Comparison of ENCODE assay signal across 1 cellular context in genomic region chr17:57534863-57535651, GRCh38.
A peak's percentile ranks its signal among the peaks of the same experiment; 100 is the strongest.
TF ChIP-seq lines count a peak whose summit lies in the region.

No MANE protein-coding gene starts in this region.

TF ChIP-seq in HEK293, 187 proteins besides CTCF, POLR2A, EP300 and RAD21 (continued from another document and continues in another):
- TF ChIP-seq TSHZ1 (tag by site-specific recombination; IDR thresholded peaks at IDR 0.05; ENCODE audit: borderline replicate concordance) (peak; percentile 27; the same call in 1 of the 2 replicates), ZBTB11 (tag by site-specific recombination; conservative IDR thresholded peaks at IDR 0.05; ENCODE audit: low read depth) (no peak), ZNF596 (tag by site-specific recombination; IDR thresholded peaks at IDR 0.05) (no peak), ZNF2 (tag by site-specific recombination; IDR thresholded peaks at IDR 0.05) (no peak), WT1 (tag by site-specific recombination; IDR thresholded peaks at IDR 0.05) (peak; percentile 92), ZSCAN4 (tag by site-specific recombination; IDR thresholded peaks at IDR 0.05) (no peak), ZNF423 (tag by site-specific recombination; IDR thresholded peaks at IDR 0.05) (peak; percentile 49; the same call in 1 of the 2 replicates), ZNF10 (tag by site-specific recombination; IDR thresholded peaks at IDR 0.05) (peak; percentile 78), ZNF768 (tag by site-specific recombination; IDR thresholded peaks at IDR 0.05) (no peak), ZNF211 (tag by site-specific recombination; IDR thresholded peaks at IDR 0.05; ENCODE audit: low read depth) (no peak), ZNF654 (tag by site-specific recombination; IDR thresholded peaks at IDR 0.05; ENCODE audit: low read depth) (no peak), ZFP41 (tag by site-specific recombination; IDR thresholded peaks at IDR 0.05; ENCODE audit: borderline replicate concordance) (no peak), ZBTB6 (tag by site-specific recombination; IDR thresholded peaks at IDR 0.05) (peak; percentile 53; the same call in 1 of the 2 replicates), ZBTB48 (tag by site-specific recombination; IDR thresholded peaks at IDR 0.05) (peak; percentile 68; the same call in 1 of the 2 replicates), BCL6B (tag by site-specific recombination; IDR thresholded peaks at IDR 0.05) (no peak), ZNF501 (tag by site-specific recombination; IDR thresholded peaks at IDR 0.05) (peak; percentile 54; the same call in 1 of the 2 replicates), ZNF398 (tag by site-specific recombination; IDR thresholded peaks at IDR 0.05) (peak; percentile 65), ZNF530 (tag by site-specific recombination; IDR thresholded peaks at IDR 0.05; ENCODE audit: low read depth) (no peak), ZNF837 (tag by site-specific recombination; IDR thresholded peaks at IDR 0.05) (no peak), ZNF670 (tag by site-specific recombination; IDR thresholded peaks at IDR 0.05; ENCODE audit: low read depth) (no peak), GLIS1 (tag by site-specific recombination; IDR thresholded peaks at IDR 0.05) (peak; percentile 76), PRDM1 (tag by site-specific recombination; IDR thresholded peaks at IDR 0.05) (no peak), ZNF324 (tag by site-specific recombination; IDR thresholded peaks at IDR 0.05) (0 out of 2 replicates have a peak, but pooled peaks have one; percentile 44), ZNF221 (tag by site-specific recombination; IDR thresholded peaks at IDR 0.05; ENCODE audit: borderline replicate concordance) (no peak), ZNF184 (tag by site-specific recombination; IDR thresholded peaks at IDR 0.05) (peak; percentile 28; the same call in 1 of the 2 replicates), ZNF157 (tag by site-specific recombination; IDR thresholded peaks at IDR 0.05) (no peak), KLF16 (tag by site-specific recombination; IDR thresholded peaks at IDR 0.05) (peak; percentile 76; the same call in 1 of the 2 replicates), ZNF701 (tag by site-specific recombination; IDR thresholded peaks at IDR 0.05) (no peak), ZFP69B (tag by site-specific recombination; IDR thresholded peaks at IDR 0.05) (0 out of 2 replicates have a peak, but pooled peaks have one; percentile 53), MEIS1 (CRISPR knock-in tag; IDR thresholded peaks at IDR 0.05; ENCODE audit: borderline replicate concordance) (no peak), BCL11A (tag by site-specific recombination; IDR thresholded peaks at IDR 0.05; ENCODE audit: low read depth) (no peak), ZNF623 (tag by site-specific recombination; IDR thresholded peaks at IDR 0.05) (no peak), YY1 (tag by site-specific recombination; IDR thresholded peaks at IDR 0.05) (no peak), KLF7 (tag by site-specific recombination; IDR thresholded peaks at IDR 0.05; ENCODE audit: borderline replicate concordance) (peak; percentile 61; the same call in 1 of the 2 replicates), OSR2 (tag by site-specific recombination; IDR thresholded peaks at IDR 0.05) (peak; percentile 84), YY2 (tag by site-specific recombination; IDR thresholded peaks at IDR 0.05) (no peak), ZNF549 (tag by site-specific recombination; IDR thresholded peaks at IDR 0.05) (no peak), ZNF521 (tag by site-specific recombination; IDR thresholded peaks at IDR 0.05) (no peak), ZBTB1 (tag by site-specific recombination; IDR thresholded peaks at IDR 0.05) (no peak), ZNF561 (tag by site-specific recombination; IDR thresholded peaks at IDR 0.05; ENCODE audit: borderline replicate concordance) (peak; percentile 93), ZFHX2 (tag by site-specific recombination; conservative IDR thresholded peaks at IDR 0.05) (no peak), TRIM28 (IDR thresholded peaks at IDR 0.05; ENCODE audit: borderline replicate concordance, low read length) (peak; percentile 97), ZBTB10 (tag by site-specific recombination; IDR thresholded peaks at IDR 0.05) (no peak), ZNF529 (tag by site-specific recombination; IDR thresholded peaks at IDR 0.05; ENCODE audit: insufficient replicate concordance) (no peak), ELK4 (IDR thresholded peaks at IDR 0.05; ENCODE audit: borderline replicate concordance, low read depth, low read length) (no peak), ZNF76 (tag by site-specific recombination; IDR thresholded peaks at IDR 0.05; ENCODE audit: borderline replicate concordance, low read depth) (peak; percentile 50; the same call in 1 of the 2 replicates), ZNF449 (tag by site-specific recombination; IDR thresholded peaks at IDR 0.05) (no peak), MZF1 (tag by site-specific recombination; IDR thresholded peaks at IDR 0.05; ENCODE audit: borderline replicate concordance) (peak; percentile 91), ZNF404 (tag by site-specific recombination; IDR thresholded peaks at IDR 0.05) (no peak)
